ENCODE assay signal across 15 cellular contexts in genomic region chr16:85187002-85187401, GRCh38.
DNase-seq lines count a peak whose midpoint lies in the region; ATAC-seq and TF ChIP-seq lines count a peak whose summit lies in the region.
"Had no signal": no experiment of that assay in that cellular context is flagged by ENCODE, and none has a peak within 500 bp of the region (broad histone marks: within the 10 kb centered on the region; RNA-seq: fewer than 3 reads in every experiment).

No MANE protein-coding gene starts in this region.

- WGBS in gastroesophageal sphincter (ENCODE audit: low coverage in 1 of 2), 2 donors: no CpG with 5 or more reads among the region's 13 CpGs

- DNase-seq in AG04450 (ENCODE audit: low read depth, low spot score): no peak
- DNase-seq in SK-N-DZ (ENCODE audit: low spot score): peak; percentile 69
- DNase-seq in NOMO-1 treated with dmso at 0.1 percent for 144 hours (lab: John Stamatoyannopoulos, UW; ENCODE audit: unreplicated experiment): no peak
- no peak for DNase-seq in MV-4-11 (lab: John Stamatoyannopoulos, UW)
- no peak for DNase-seq in DMS53 treated with DMSO at 0.1 percent for 48 hours (lab: John Stamatoyannopoulos, UW; ENCODE audit: unreplicated experiment)
- no peak for DNase-seq in NCI-H187 treated with DMSO at 0.1 percent for 48 hours (lab: John Stamatoyannopoulos, UW)
- DNase-seq: activated CD4-positive, alpha-beta memory T cell treated with anti-CD3 and anti-CD28 coated beads, Interleukin-2, amount 10 ng/mL, durations not matched to agents 7 days and 5 days; DMS79; NCI-H1105 had no signal

- no peak for TF ChIP-seq EP300 in gastroesophageal sphincter (IDR thresholded peaks at IDR 0.05)

- peaks cover 0 to 24% of the 10 kb centered on the region in 2 donors for H3K36me3 ChIP-seq in gastroesophageal sphincter

- POLR2A ChIA-PET in AG04450 (lab: Yijun Ruan, JAX): interaction anchor here (1.1 to 1.2 kb wide), 2 partner anchors 15 to 52 kb away, joined by 3 to 5 read pairs; no protein-coding TSS in a partner anchor

- H3K27ac ChIP-seq in AG04450 (ENCODE audit: low read depth, low read length) (peak overlapping the region; percentile 68), gastroesophageal sphincter (peak overlapping the region in 3 of 4 donors; percentile 50 to 79 (median 64))
- H3K27ac ChIP-seq: A549 had no signal

- H3K9me3 ChIP-seq in AG04450 (ENCODE audit: control insufficient read depth, insufficient read depth, low read length) (peaks cover 32% of the 10 kb centered on the region), gastroesophageal sphincter (peaks cover 0 to 31% (median 0%) of the 10 kb centered on the region in 3 donors)

- no peak for TF ChIP-seq POLR2A in gastroesophageal sphincter (IDR thresholded peaks at IDR 0.05)

- H3K4me3 ChIP-seq in AG04450 (ENCODE audit: low read depth, low read length): no peak overlapping the region
- no peak overlapping the region for H3K4me3 ChIP-seq in gastroesophageal sphincter
- H3K4me3 ChIP-seq: A549 had no signal

- peaks cover 36% of the 10 kb centered on the region for H3K4me1 Mint-ChIP-seq in nephron
- H3K4me1 Mint-ChIP-seq: activated CD4-positive, alpha-beta memory T cell treated with anti-CD3 and anti-CD28 coated beads, Interleukin-2, amount 10 ng/mL, durations not matched to agents 7 days and 5 days; activated naive CD4-positive, alpha-beta T cell treated with anti-CD3 and anti-CD28 coated beads, Interleukin-2, amount 50 U/mL, for 24 hours had no signal

- no peaks in the 10 kb centered on the region for H3K27me3 Mint-ChIP-seq in nephron (ENCODE audit: low read depth)

- CTCF ChIA-PET in AG04450 (lab: Charles Lee): interaction anchor here (0.8 kb wide), 1 partner anchor 14 kb away, joined by 3 read pairs; no protein-coding TSS in a partner anchor

- H3K27ac Mint-ChIP-seq in nephron: peak overlapping the region in 2 of 3 experiments; percentile 31 to 75
- H3K27ac Mint-ChIP-seq: activated CD4-positive, alpha-beta memory T cell treated with anti-CD3 and anti-CD28 coated beads, Interleukin-2, amount 10 ng/mL, durations not matched to agents 7 days and 5 days; activated naive CD4-positive, alpha-beta T cell treated with anti-CD3 and anti-CD28 coated beads, Interleukin-2, amount 50 U/mL, for 24 hours; stimulated activated naive CD8-positive, alpha-beta T cell treated with anti-CD3 and anti-CD28 coated beads, Interleukin-15, Interleukin-2, amounts not matched to agents 100 ng/mL and 50 ng/mL, for 24 hours had no signal

- H3K36me3 Mint-ChIP-seq in nephron (ENCODE audit: low read depth): peaks cover 64% of the 10 kb centered on the region

- no peaks in the 10 kb centered on the region for H3K27me3 ChIP-seq in AG04450 (ENCODE audit: control insufficient read depth, insufficient read depth, low read length)
- no peaks in the 10 kb centered on the region for H3K27me3 ChIP-seq in gastroesophageal sphincter

- peak; percentile 81 for ATAC-seq in gastroesophageal sphincter
- ATAC-seq: A549 had no signal

- no peak for TF ChIP-seq CTCF in AG04450 (IDR thresholded peaks at IDR 0.05; ENCODE audit: low read depth, low read length)
- TF ChIP-seq CTCF in gastroesophageal sphincter (IDR thresholded peaks at IDR 0.05): no peak
- no peak for TF ChIP-seq CTCF in nephron (IDR thresholded peaks at IDR 0.05; ENCODE audit: unreplicated experiment in 3 of 3)

- peaks cover 22% of the 10 kb centered on the region for H3K9me3 Mint-ChIP-seq in nephron
- H3K9me3 Mint-ChIP-seq: activated naive CD4-positive, alpha-beta T cell treated with anti-CD3 and anti-CD28 coated beads, Interleukin-2, amount 50 U/mL, for 24 hours had no signal

- H3K4me3 Mint-ChIP-seq in nephron: no peak overlapping the region
- H3K4me3 Mint-ChIP-seq: activated CD4-positive, alpha-beta memory T cell treated with anti-CD3 and anti-CD28 coated beads, Interleukin-2, amount 10 ng/mL, durations not matched to agents 7 days and 5 days; activated naive CD4-positive, alpha-beta T cell treated with anti-CD3 and anti-CD28 coated beads, Interleukin-2, amount 50 U/mL, for 24 hours; neural crest cell; stimulated activated naive CD8-positive, alpha-beta T cell treated with anti-CD3 and anti-CD28 coated beads, Interleukin-15, Interleukin-2, amounts not matched to agents 100 ng/mL and 50 ng/mL, for 24 hours had no signal

- H3K4me1 ChIP-seq in gastroesophageal sphincter: peaks cover 0 to 14% (median 3%) of the 10 kb centered on the region in 3 donors
- H3K4me1 ChIP-seq: A549 had no signal
